ENCODE assay signal across 21 cellular contexts in genomic region chr13:26942184-26942583, GRCh38.
"Had no signal": no experiment of that assay in that cellular context is flagged by ENCODE, and none has a peak within 500 bp of the region (broad histone marks: within the 10 kb centered on the region; RNA-seq: fewer than 3 reads in every experiment).

No MANE protein-coding gene starts in this region.

- DNase-seq: cortex of kidney; heart left ventricle; kidney; left lung; mesendoderm; midbrain; naive thymus-derived CD8-positive, alpha-beta T cell; stimulated activated CD4-positive, alpha-beta T cell treated with anti-CD3 and anti-CD28 coated beads, Interleukin-4, amount 100 ng/mL, for 4 hours; stimulated activated naive B cell treated with anti-CD40 and anti-IgM and Interleukin-4, amounts not matched to agents 10 μg/mL and 1 μg/mL and 100 μg/mL, for 72 hours; upper lobe of right lung had no signal

- ATAC-seq: gastroesophageal sphincter; naive thymus-derived CD8-positive, alpha-beta T cell; sciatic nerve; stimulated activated naive B cell treated with anti-CD40 and anti-IgM and Interleukin-4, amounts not matched to agents 10 μg/mL and 1 μg/mL and 100 μg/mL, for 72 hours had no signal

- H3K4me1 Mint-ChIP-seq: naive thymus-derived CD8-positive, alpha-beta T cell; neural crest cell; stimulated activated naive B cell treated with anti-CD40 and anti-IgM and Interleukin-4, amounts not matched to agents 10 μg/mL and 1 μg/mL and 100 μg/mL, for 72 hours had no signal

- H3K4me3 ChIP-seq: gastroesophageal sphincter, heart left ventricle, hepatocyte, left lung, right atrium auricular region, thoracic aorta, tibial nerve, upper lobe of right lung, vagina had no signal

- H3K9me3 Mint-ChIP-seq: naive thymus-derived CD8-positive, alpha-beta T cell; neural crest cell; stimulated activated naive CD8-positive, alpha-beta T cell treated with anti-CD3 and anti-CD28 coated beads, Interleukin-15, Interleukin-2, amounts not matched to agents 100 ng/mL and 50 ng/mL, for 24 hours had no signal

- H3K36me3 ChIP-seq: gastroesophageal sphincter, heart left ventricle, left lung, right atrium auricular region, thoracic aorta, tibial nerve, upper lobe of right lung, vagina had no signal

- H3K27me3 Mint-ChIP-seq: stimulated activated naive CD8-positive, alpha-beta T cell treated with anti-CD3 and anti-CD28 coated beads, Interleukin-15, Interleukin-2, amounts not matched to agents 100 ng/mL and 50 ng/mL, for 24 hours had no signal

- H3K4me3 Mint-ChIP-seq: naive thymus-derived CD8-positive, alpha-beta T cell; neural crest cell; stimulated activated naive B cell treated with anti-CD40 and anti-IgM and Interleukin-4, amounts not matched to agents 10 μg/mL and 1 μg/mL and 100 μg/mL, for 72 hours; stimulated activated naive CD8-positive, alpha-beta T cell treated with anti-CD3 and anti-CD28 coated beads, Interleukin-15, Interleukin-2, amounts not matched to agents 100 ng/mL and 50 ng/mL, for 24 hours had no signal

- H3K36me3 Mint-ChIP-seq: naive thymus-derived CD8-positive, alpha-beta T cell; stimulated activated naive B cell treated with anti-CD40 and anti-IgM and Interleukin-4, amounts not matched to agents 10 μg/mL and 1 μg/mL and 100 μg/mL, for 72 hours had no signal

- H3K27ac Mint-ChIP-seq: naive thymus-derived CD8-positive, alpha-beta T cell; progenitor cell of endocrine pancreas; stimulated activated naive B cell treated with anti-CD40 and anti-IgM and Interleukin-4, amounts not matched to agents 10 μg/mL and 1 μg/mL and 100 μg/mL, for 72 hours; stimulated activated naive CD8-positive, alpha-beta T cell treated with anti-CD3 and anti-CD28 coated beads, Interleukin-15, Interleukin-2, amounts not matched to agents 100 ng/mL and 50 ng/mL, for 24 hours had no signal

- H3K4me1 ChIP-seq: gastroesophageal sphincter, left lung, parathyroid adenoma, tibial nerve, upper lobe of right lung, vagina had no signal

- H3K9me3 ChIP-seq: gastroesophageal sphincter, heart left ventricle, left lung, right atrium auricular region, thoracic aorta, tibial nerve, upper lobe of right lung, vagina had no signal
